Comparison of ENCODE assay signal across 1 cellular context in the genomic region with DNA sequence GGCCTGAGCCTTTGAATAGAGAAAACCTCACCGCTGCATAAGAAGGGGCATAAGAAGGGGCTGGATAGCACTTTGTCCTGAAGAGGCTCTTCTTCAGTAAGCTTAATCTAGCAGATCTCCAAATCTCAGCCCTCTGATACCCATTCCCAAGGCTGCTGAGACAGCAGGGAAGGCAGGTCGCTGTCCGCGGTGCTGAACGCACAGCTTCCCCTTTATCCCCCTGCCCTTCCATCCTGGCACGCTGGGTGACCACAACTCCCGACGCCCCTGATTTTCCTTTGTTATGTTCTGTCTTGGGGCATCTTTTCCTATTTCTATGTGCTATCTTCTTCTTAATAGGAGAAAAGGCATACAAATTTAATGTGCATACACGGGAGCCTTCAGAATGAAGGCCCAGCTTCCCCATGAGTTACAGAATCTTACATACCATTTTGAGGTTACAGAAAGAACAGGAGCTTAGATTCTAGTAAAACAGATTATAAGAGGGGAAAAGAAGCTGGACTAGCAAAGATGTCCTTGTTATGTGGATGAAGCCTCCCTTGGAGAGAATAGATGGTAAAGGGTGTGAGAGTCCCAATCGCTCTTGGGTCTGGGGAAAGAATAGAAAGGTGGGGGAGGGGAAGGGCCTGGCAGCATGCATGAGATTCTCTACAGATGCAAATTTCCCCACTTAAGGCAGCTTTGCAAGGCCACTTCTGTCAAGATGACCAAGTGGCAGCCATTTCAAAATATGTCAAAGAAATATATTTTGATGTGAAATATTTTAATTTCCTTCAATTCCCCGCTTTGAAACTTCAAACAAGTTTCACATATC.
TF ChIP-seq lines count a peak whose summit lies in the region.

No MANE protein-coding gene starts in this region.

TF ChIP-seq in HCT116, 20 proteins besides CTCF, POLR2A, EP300 and RAD21 (continued from another document):
- TF ChIP-seq REST (IDR thresholded peaks at IDR 0.05; ENCODE audit: low read depth) (peak; percentile 98), YY1 (IDR thresholded peaks at IDR 0.05; ENCODE audit: extremely low read depth, insufficient replicate concordance, low read depth, low read length) (no peak)
